ENCODE assay signal across 1 cellular context in genomic region chr1:110880708-110881374, GRCh38.
TF ChIP-seq lines count a peak whose summit lies in the region.

No MANE protein-coding gene starts in this region.

TF ChIP-seq in GM23338, 12 proteins besides CTCF, POLR2A, EP300 and RAD21 (continued from another document):
- TF ChIP-seq ZNF462 (CRISPR knock-in tag; IDR thresholded peaks at IDR 0.05): no peak
- no peak for TF ChIP-seq ZNF331 (CRISPR knock-in tag; IDR thresholded peaks at IDR 0.05; ENCODE audit: low read depth)
- no peak for TF ChIP-seq EZH2 (IDR thresholded peaks at IDR 0.05; ENCODE audit: low read depth, unreplicated experiment)
TF ChIP-seq in GM23338: peak in this region for 0.
